Comparison of ENCODE assay signal across 12 cellular contexts in the genomic region with DNA sequence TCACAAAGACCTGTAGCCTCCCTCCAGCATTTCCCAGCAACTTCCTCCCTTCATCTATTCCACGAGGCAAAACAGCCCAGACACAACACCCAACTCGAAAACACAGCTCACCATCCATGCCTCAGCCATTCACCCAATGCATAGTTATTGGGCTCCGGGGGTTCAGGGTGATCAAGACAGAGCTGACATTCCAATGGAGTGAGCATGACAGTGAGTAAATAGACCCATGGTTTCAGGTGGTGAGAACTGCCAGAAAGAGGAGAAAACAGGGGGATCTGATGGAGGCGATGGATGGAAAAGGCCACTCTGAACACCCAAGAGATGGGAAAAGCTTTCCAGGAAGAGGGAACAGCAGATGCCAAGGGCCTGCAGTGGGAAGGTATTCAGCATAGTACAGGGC. TPM values are rescaled to one million over a fixed set of nuclear protein-coding genes. Genes with fewer than 3 reads are reported as not detected.
DNase-seq lines count a peak whose midpoint lies in the region; ATAC-seq, FAIRE-seq and TF ChIP-seq lines count a peak whose summit lies in the region.
"Had no signal": no experiment of that assay in that cellular context is flagged by ENCODE, and none has a peak within 500 bp of the region (broad histone marks: within the 10 kb centered on the region; RNA-seq: fewer than 3 reads in every experiment).

No MANE protein-coding gene starts in this region.

- TF ChIP-seq CTCF in choroid plexus epithelial cell (conservative IDR thresholded peaks at IDR 0.05; ENCODE audit: low read depth, low read length) = no peak

- no peak for ATAC-seq in naive thymus-derived CD8-positive, alpha-beta T cell
- ATAC-seq in HG03354 (IDR thresholded peaks at IDR 0.05; ENCODE audit: poor library complexity, severe bottlenecking, unreplicated experiment) = no peak
- no peak for ATAC-seq in GM19397 (IDR thresholded peaks at IDR 0.05; ENCODE audit: unreplicated experiment)

- POLR2A ChIA-PET in CD4-positive, alpha-beta memory T cell (lab: Charles Lee; ENCODE audit: partially characterized antibody) = interaction anchor here (0.9 to 2.9 kb wide), 10 partner anchors 9 to 51 kb away, joined by 3 to 36 read pairs (median 8); partner anchors contain the start of genes AURKA, CSTF1 and RTF2
- POLR2A ChIA-PET in naive thymus-derived CD8-positive, alpha-beta T cell (lab: Charles Lee) = interaction anchor here (0.5 to 3.3 kb wide), 11 partner anchors 11 to 92 kb away, joined by 3 to 20 read pairs (median 5); partner anchors contain the start of genes AURKA, CSTF1 and RTF2

- peaks cover 99% of the 10 kb centered on the region for H3K4me1 ChIP-seq in CD4-positive, alpha-beta memory T cell (ENCODE audit: insufficient read depth, low read length)

- peaks cover 4 to 7% of the 10 kb centered on the region in 2 donors for H3K36me3 Mint-ChIP-seq in CD4-positive, alpha-beta memory T cell
- peaks cover 0 to 7% (median 4%) of the 10 kb centered on the region in 3 donors for H3K36me3 Mint-ChIP-seq in naive thymus-derived CD8-positive, alpha-beta T cell

- H3K4me1 Mint-ChIP-seq in CD4-positive, alpha-beta memory T cell = peaks cover 60 to 91% (median 75%) of the 10 kb centered on the region in 4 donors
- peaks cover 52 to 92% (median 86%) of the 10 kb centered on the region in 4 donors for H3K4me1 Mint-ChIP-seq in naive thymus-derived CD8-positive, alpha-beta T cell

- CTCF ChIA-PET in CD4-positive, alpha-beta memory T cell (lab: Charles Lee; ENCODE audit: partially characterized antibody) = interaction anchor here (1.0 to 2.2 kb wide), 6 partner anchors 8 to 25 kb away, joined by 3 to 8 read pairs (median 4); no protein-coding TSS in a partner anchor

- peak overlapping the region in 1 of 2 donors; percentile 17 for H3K4me3 ChIP-seq in CD4-positive, alpha-beta memory T cell (ENCODE audit: low read length in 2 of 2)
- no peak overlapping the region for H3K4me3 ChIP-seq in choroid plexus epithelial cell (ENCODE audit: low read depth, low read length)

- DNase-seq in CD4-positive, alpha-beta memory T cell = no peak
- DNase-seq in HTR-8/SVneo (ENCODE audit: insufficient read length, low spot score) (no peak), choroid plexus epithelial cell (ENCODE audit: low read depth) (peak; percentile 62), DMS53 treated with DMSO at 0.1 percent for 48 hours (lab: John Stamatoyannopoulos, UW; ENCODE audit: unreplicated experiment) (no peak), A172 (ENCODE audit: low spot score) (no peak)
- DNase-seq in naive thymus-derived CD8-positive, alpha-beta T cell = no peak
- DNase-seq: DMS79, naive B cell, NCI-H2029 had no signal

- H3K9me3 ChIP-seq in CD4-positive, alpha-beta memory T cell (ENCODE audit: control insufficient read depth in 1 of 2, low read length in 2 of 2) = no peaks in the 10 kb centered on the region

- H3K4me3 Mint-ChIP-seq in CD4-positive, alpha-beta memory T cell = peak overlapping the region; percentile 66 to 92 (median 74)
- H3K4me3 Mint-ChIP-seq in naive thymus-derived CD8-positive, alpha-beta T cell = peak overlapping the region; percentile 68 to 89 (median 84)

- peak; percentile 98 for FAIRE-seq in HTR-8/SVneo (lab: Jason Lieb, UNC)
- FAIRE-seq: GM18507 had no signal

- intact Hi-C loops in CD4-positive, alpha-beta memory T cell (cut with micrococcal nuclease) = loop anchor here (10.0 kb wide), 1 partner anchor 977 kb away; the partner anchor contains the start of gene RBM38

- no peaks in the 10 kb centered on the region for H3K27me3 Mint-ChIP-seq in CD4-positive, alpha-beta memory T cell
- no peaks in the 10 kb centered on the region for H3K27me3 Mint-ChIP-seq in naive thymus-derived CD8-positive, alpha-beta T cell

- no peaks in the 10 kb centered on the region for H3K27me3 ChIP-seq in CD4-positive, alpha-beta memory T cell (ENCODE audit: insufficient read depth, low read length)

- no peaks in the 10 kb centered on the region for H3K9me3 Mint-ChIP-seq in CD4-positive, alpha-beta memory T cell
- no peaks in the 10 kb centered on the region for H3K9me3 Mint-ChIP-seq in naive thymus-derived CD8-positive, alpha-beta T cell
- H3K9me3 Mint-ChIP-seq: naive B cell had no signal

- H3K27ac ChIP-seq in CD4-positive, alpha-beta memory T cell (ENCODE audit: low read depth, low read length) = peak overlapping the region; percentile 61

- H3K27ac Mint-ChIP-seq in CD4-positive, alpha-beta memory T cell = peak overlapping the region; percentile 92 to 98 (median 94)
- peak overlapping the region; percentile 94 to 99 (median 98) for H3K27ac Mint-ChIP-seq in naive thymus-derived CD8-positive, alpha-beta T cell

- no peaks in the 10 kb centered on the region for H3K36me3 ChIP-seq in CD4-positive, alpha-beta memory T cell (ENCODE audit: insufficient read depth, low read length)

RNA-seq across cellular contexts. Expression of gene CASS4, which starts 5.9 kb away (rescaled TPM):
- 10 to 100 TPM; 10.8 to 10.9 TPM for total RNA-seq in CD4-positive, alpha-beta memory T cell
- 1 to 10 TPM; 3.3 to 4.9 TPM for polyA plus RNA-seq in CD4-positive, alpha-beta memory T cell
- 10 to 100 TPM; 11.6 to 12.9 TPM for total RNA-seq in naive thymus-derived CD8-positive, alpha-beta T cell
- 10 to 100 TPM in 1 of 3 donors, 1 to 10 TPM in 2; 5.5 to 11.2 (median 7.1) TPM for polyA plus RNA-seq in naive thymus-derived CD8-positive, alpha-beta T cell
- total RNA-seq in A172 (2014; rRNA removed; shearing (Covaris generic)) = not detected in 2 replicates

RNA-seq across cellular contexts. Expression of gene CSTF1, which starts 25.5 kb away (rescaled TPM):
- total RNA-seq in CD4-positive, alpha-beta memory T cell = 10 to 100 TPM; 50.1 to 55.3 TPM
- polyA plus RNA-seq in CD4-positive, alpha-beta memory T cell = 10 to 100 TPM; 40.9 to 48.0 TPM
- total RNA-seq in naive thymus-derived CD8-positive, alpha-beta T cell = 10 to 100 TPM; 43.7 to 52.8 TPM
- 10 to 100 TPM; 27.2 to 33.3 (median 27.7) TPM for polyA plus RNA-seq in naive thymus-derived CD8-positive, alpha-beta T cell
- 48.7 and 68.4 TPM in 2 replicates for total RNA-seq in A172 (2014; rRNA removed; shearing (Covaris generic))

RNA-seq across cellular contexts. Expression of gene AURKA, which starts 25.9 kb away (rescaled TPM):
- total RNA-seq in CD4-positive, alpha-beta memory T cell = 1 to 10 TPM; 1.3 to 1.7 TPM
- polyA plus RNA-seq in CD4-positive, alpha-beta memory T cell = 1 to 10 TPM in 1 of 2 donors, under 1 TPM in 1; 0.81 to 2.8 TPM
- total RNA-seq in naive thymus-derived CD8-positive, alpha-beta T cell = 1 to 10 TPM in 1 of 2 experiments, under 1 TPM in 1; 0.85 to 1.3 TPM
- under 1 TPM; 0.19 to 0.50 (median 0.44) TPM for polyA plus RNA-seq in naive thymus-derived CD8-positive, alpha-beta T cell
- total RNA-seq in A172 (2014; rRNA removed; shearing (Covaris generic)) = 131 and 137 TPM in 2 replicates

RNA-seq across cellular contexts. Expression of gene RTF2, which starts 50.5 kb away (rescaled TPM):
- total RNA-seq in CD4-positive, alpha-beta memory T cell = 10 to 100 TPM; 66.0 to 67.0 TPM
- 100 to 1,000 TPM; 123 to 129 TPM for polyA plus RNA-seq in CD4-positive, alpha-beta memory T cell
- total RNA-seq in naive thymus-derived CD8-positive, alpha-beta T cell = 10 to 100 TPM; 65.1 to 69.0 TPM
- 100 to 1,000 TPM; 121 to 147 (median 138) TPM for polyA plus RNA-seq in naive thymus-derived CD8-positive, alpha-beta T cell
- total RNA-seq in A172 (2014; rRNA removed; shearing (Covaris generic)) = 122 and 131 TPM in 2 replicates

RNA-seq across cellular contexts. Expression of gene FAM210B, which starts 59.1 kb away (rescaled TPM):
- 10 to 100 TPM; 28.7 to 32.0 TPM for total RNA-seq in CD4-positive, alpha-beta memory T cell
- 10 to 100 TPM; 38.7 to 38.8 TPM for polyA plus RNA-seq in CD4-positive, alpha-beta memory T cell
- 10 to 100 TPM; 25.2 to 27.8 TPM for total RNA-seq in naive thymus-derived CD8-positive, alpha-beta T cell
- 10 to 100 TPM; 26.7 to 32.9 (median 27.8) TPM for polyA plus RNA-seq in naive thymus-derived CD8-positive, alpha-beta T cell
- total RNA-seq in A172 (2014; rRNA removed; shearing (Covaris generic)) = 40.1 and 42.3 TPM in 2 replicates

Comparison
In these comparisons a context has a peak if more than half of its experiments do, and no peak if none do; other contexts are left out.
1. RNA of gene CASS4, which starts 5.9 kb away (total RNA-seq): 11.6 to 12.9 TPM in naive thymus-derived CD8-positive, alpha-beta T cell and 10.8 to 10.9 TPM in CD4-positive, alpha-beta memory T cell; not detected in A172; every median in the first group is over 10 times any median in the second.
2. RNA of gene AURKA, which starts 25.9 kb away (total RNA-seq): 131 to 137 TPM in A172; 1.3 to 1.7 TPM in CD4-positive, alpha-beta memory T cell and 0.85 to 1.3 TPM in naive thymus-derived CD8-positive, alpha-beta T cell; every median in the first group is over 10 times any median in the second.